Comparison of ENCODE assay signal across 25 cellular contexts in the genomic region with DNA sequence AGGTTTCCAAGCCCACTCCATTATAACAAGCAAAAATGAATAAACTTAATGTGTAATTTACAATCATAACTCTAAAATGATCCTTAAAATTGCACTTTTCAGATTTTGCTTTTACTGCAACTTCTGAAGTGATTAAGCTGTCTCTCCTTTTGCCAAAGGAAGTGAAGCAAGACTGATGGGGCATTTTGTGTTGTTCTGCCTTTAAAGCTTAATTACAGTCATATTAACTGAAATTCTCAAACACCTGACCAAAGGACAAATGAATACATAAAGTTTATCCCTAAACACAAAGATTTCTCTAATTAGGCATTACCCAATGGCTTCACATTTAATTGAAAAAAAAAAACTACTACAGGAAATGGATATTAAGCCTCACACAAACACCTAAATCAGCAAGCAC.
A peak's percentile ranks its signal among the peaks of the same experiment; 100 is the strongest.
DNase-seq lines count a peak whose midpoint lies in the region; ATAC-seq and TF ChIP-seq lines count a peak whose summit lies in the region.
"Had no signal": no experiment of that assay in that cellular context is flagged by ENCODE, and none has a peak within 500 bp of the region (broad histone marks: within the 10 kb centered on the region; RNA-seq: fewer than 3 reads in every experiment).

No MANE protein-coding gene starts in this region.

- no peak overlapping the region for H3K4me3 ChIP-seq in BLaER1 treated with 17β-estradiol and CSF1 and Interleukin-3, amounts not matched to agents 10 nM and 100 nM
- H3K4me3 ChIP-seq: esophagus muscularis mucosa, HAP-1, SJSA1, upper lobe of left lung had no signal

- H3K9ac ChIP-seq in BLaER1 treated with 17β-estradiol and CSF1 and Interleukin-3, amounts not matched to agents 10 nM and 100 nM, result no peak overlapping the region

- no peaks in the 10 kb centered on the region for H3K36me3 ChIP-seq in BLaER1 treated with 17β-estradiol and CSF1 and Interleukin-3, amounts not matched to agents 10 nM and 100 nM
- H3K36me3 ChIP-seq: esophagus muscularis mucosa, HAP-1, SJSA1, upper lobe of left lung had no signal

- H3K9me3 ChIP-seq in BLaER1 treated with 17β-estradiol and CSF1 and Interleukin-3, amounts not matched to agents 10 nM and 100 nM (replicated peaks in 1 of 11), result no peaks in the 10 kb centered on the region
- H3K9me3 ChIP-seq: esophagus muscularis mucosa, HAP-1, SJSA1, upper lobe of left lung had no signal

- peaks cover 78 to 97% (median 94%) of the 10 kb centered on the region in 11 experiments for H3K27me3 ChIP-seq in BLaER1 treated with 17β-estradiol and CSF1 and Interleukin-3, amounts not matched to agents 10 nM and 100 nM
- H3K27me3 ChIP-seq: esophagus muscularis mucosa, SJSA1, upper lobe of left lung had no signal

- no peaks in the 10 kb centered on the region for H3K9me3 Mint-ChIP-seq in HFFc6
- H3K9me3 Mint-ChIP-seq in WTC11, result no peaks in the 10 kb centered on the region
- H3K9me3 Mint-ChIP-seq in natural killer cell treated with Interleukin-12 subunit alpha and Interleukin-12 subunit beta and Interleukin-15 and Interleukin-18, amount 100 ng/mL, for 72 hours, result no peaks in the 10 kb centered on the region
- H3K9me3 Mint-ChIP-seq in effector memory CD8-positive, alpha-beta T cell, result no peaks in the 10 kb centered on the region
- H3K9me3 Mint-ChIP-seq: activated B cell treated with CpG ODN at 0.5 μM for 24 hours; activated CD4-positive, alpha-beta memory T cell treated with anti-CD3 and anti-CD28 coated beads, Interleukin-2, amount 10 ng/mL, durations not matched to agents 7 days and 5 days; activated naive CD4-positive, alpha-beta T cell treated with anti-CD3 and anti-CD28 coated beads, Interleukin-2, amount 50 U/mL, for 24 hours; activated T-cell treated with anti-CD3 and anti-CD28 coated beads, Interleukin-2, amount 50 U/mL, for 24 hours; naive thymus-derived CD8-positive, alpha-beta T cell; T-helper 2 cell treated with Interferon-gamma antibody and Interleukin-4, amounts not matched to agents 5 μg/mL and 100 μg/mL, for 36 hours had no signal

- H3K4me3 Mint-ChIP-seq in HFFc6 (no peak overlapping the region), WTC11 (no peak overlapping the region; the same call in 1 of the 2 replicates)
- H3K4me3 Mint-ChIP-seq in natural killer cell treated with Interleukin-12 subunit alpha and Interleukin-12 subunit beta and Interleukin-15 and Interleukin-18, amount 100 ng/mL, for 72 hours, result peak overlapping the region; percentile 44
- H3K4me3 Mint-ChIP-seq in effector memory CD8-positive, alpha-beta T cell, result no peak overlapping the region
- H3K4me3 Mint-ChIP-seq: activated B cell treated with CpG ODN at 0.5 μM for 24 hours; activated CD4-positive, alpha-beta memory T cell treated with anti-CD3 and anti-CD28 coated beads, Interleukin-2, amount 10 ng/mL, durations not matched to agents 7 days and 5 days; activated naive CD4-positive, alpha-beta T cell treated with anti-CD3 and anti-CD28 coated beads, Interleukin-2, amount 50 U/mL, for 24 hours; activated T-cell treated with anti-CD3 and anti-CD28 coated beads, Interleukin-2, amount 50 U/mL, for 24 hours had no signal

- H3K4me1 ChIP-seq in BLaER1 treated with 17β-estradiol and CSF1 and Interleukin-3, amounts not matched to agents 10 nM and 100 nM, result peaks cover 19 to 40% (median 31%) of the 10 kb centered on the region in 10 experiments

- H3K27me3 Mint-ChIP-seq in HFFc6 (ENCODE audit: insufficient read depth) (no peaks in the 10 kb centered on the region), WTC11 (ENCODE audit: low read depth) (no peaks in the 10 kb centered on the region)
- peaks cover 0 to 2% of the 10 kb centered on the region in 2 donors for H3K27me3 Mint-ChIP-seq in natural killer cell treated with Interleukin-12 subunit alpha and Interleukin-12 subunit beta and Interleukin-15 and Interleukin-18, amount 100 ng/mL, for 72 hours
- H3K27me3 Mint-ChIP-seq in effector memory CD8-positive, alpha-beta T cell, result no peaks in the 10 kb centered on the region
- H3K27me3 Mint-ChIP-seq: activated B cell treated with CpG ODN at 0.5 μM for 24 hours; activated CD4-positive, alpha-beta memory T cell treated with anti-CD3 and anti-CD28 coated beads, Interleukin-2, amount 10 ng/mL, durations not matched to agents 7 days and 5 days; activated naive CD4-positive, alpha-beta T cell treated with anti-CD3 and anti-CD28 coated beads, Interleukin-2, amount 50 U/mL, for 24 hours; naive thymus-derived CD8-positive, alpha-beta T cell had no signal

- POLR2A ChIA-PET in WTC11 (lab: Charles Lee), result no interaction called here

- peak overlapping the region; percentile 36 to 62 (median 54); a peak in 18 of 22 replicates for H3K4me2 ChIP-seq in BLaER1 treated with 17β-estradiol and CSF1 and Interleukin-3, amounts not matched to agents 10 nM and 100 nM

- H3K27ac ChIP-seq in BLaER1 treated with 17β-estradiol and CSF1 and Interleukin-3, amounts not matched to agents 10 nM and 100 nM, result peak overlapping the region in 4 of 11 experiments; percentile 3 to 46 (median 19); a peak in 5 of 22 replicates
- H3K27ac ChIP-seq: esophagus muscularis mucosa, upper lobe of left lung had no signal

- DNase-seq in HFFc6 (no peak), WTC11 (ENCODE audit: low spot score) (no peak), NAMALWA (ENCODE audit: low spot score) (no peak)
- no peak for DNase-seq in natural killer cell treated with Interleukin-12 subunit alpha and Interleukin-12 subunit beta and Interleukin-15 and Interleukin-18, amount 100 ng/mL, for 72 hours (ENCODE audit: low spot score)
- DNase-seq in effector memory CD8-positive, alpha-beta T cell, result no peak
- DNase-seq: activated B cell treated with CpG ODN at 0.5 μM for 24 hours; activated CD4-positive, alpha-beta memory T cell treated with anti-CD3 and anti-CD28 coated beads, Interleukin-2, amount 10 ng/mL, durations not matched to agents 7 days and 5 days; activated T-cell treated with anti-CD3 and anti-CD28 coated beads, Interleukin-2, amount 50 U/mL, for 24 hours; DMS79 treated with DMSO at 0.1 percent for 48 hours; effector CD4-positive, alpha-beta T cell; left cardiac atrium; naive thymus-derived CD8-positive, alpha-beta T cell; NCI-H1694 treated with DMSO at 0.1 percent for 48 hours; NCI-H2227 treated with DMSO at 0.1 percent for 48 hours; NCI-H774; PC-3; upper lobe of left lung had no signal

- ATAC-seq in WTC11, result no peak
- no peak for ATAC-seq in natural killer cell treated with Interleukin-12 subunit alpha and Interleukin-12 subunit beta and Interleukin-15 and Interleukin-18, amount 100 ng/mL, for 72 hours
- ATAC-seq in effector memory CD8-positive, alpha-beta T cell (replicated peaks), result no peak
- no peak for ATAC-seq in HG02678 (IDR thresholded peaks at IDR 0.05; ENCODE audit: unreplicated experiment)
- ATAC-seq in GM21390 (IDR thresholded peaks at IDR 0.05; ENCODE audit: unreplicated experiment), result no peak
- ATAC-seq: naive thymus-derived CD8-positive, alpha-beta T cell had no signal

- H3K27ac Mint-ChIP-seq in HFFc6, result peak overlapping the region; percentile 38
- peak overlapping the region; percentile 85 for H3K27ac Mint-ChIP-seq in WTC11
- peak overlapping the region in 1 of 2 donors; percentile 78 for H3K27ac Mint-ChIP-seq in natural killer cell treated with Interleukin-12 subunit alpha and Interleukin-12 subunit beta and Interleukin-15 and Interleukin-18, amount 100 ng/mL, for 72 hours
- no peak overlapping the region for H3K27ac Mint-ChIP-seq in effector memory CD8-positive, alpha-beta T cell
- H3K27ac Mint-ChIP-seq: activated CD4-positive, alpha-beta memory T cell treated with anti-CD3 and anti-CD28 coated beads, Interleukin-2, amount 10 ng/mL, durations not matched to agents 7 days and 5 days; activated naive CD4-positive, alpha-beta T cell treated with anti-CD3 and anti-CD28 coated beads, Interleukin-2, amount 50 U/mL, for 24 hours; T-helper 2 cell treated with Interferon-gamma antibody and Interleukin-4, amounts not matched to agents 5 μg/mL and 100 μg/mL, for 36 hours had no signal

- TF ChIP-seq CTCF in HFFc6 (IDR thresholded peaks at IDR 0.05), result no peak
- no peak for TF ChIP-seq CTCF in WTC11 (IDR thresholded peaks at IDR 0.05)

- peaks cover 63% of the 10 kb centered on the region for H3K4me1 Mint-ChIP-seq in HFFc6 (ENCODE audit: low read depth)
- H3K4me1 Mint-ChIP-seq in WTC11, result peaks cover 81% of the 10 kb centered on the region
- peaks cover 10 to 20% of the 10 kb centered on the region in 2 donors for H3K4me1 Mint-ChIP-seq in natural killer cell treated with Interleukin-12 subunit alpha and Interleukin-12 subunit beta and Interleukin-15 and Interleukin-18, amount 100 ng/mL, for 72 hours (ENCODE audit: low read depth in 2 of 2)
- H3K4me1 Mint-ChIP-seq in effector memory CD8-positive, alpha-beta T cell (ENCODE audit: low read depth in 2 of 2), result peaks cover 6 to 17% of the 10 kb centered on the region in 2 donors

- H4K20me1 ChIP-seq in BLaER1 treated with 17β-estradiol and CSF1 and Interleukin-3, amounts not matched to agents 10 nM and 100 nM, result peaks cover 0 to 71% (median 50%) of the 10 kb centered on the region in 11 experiments; a peak in 16 of 22 replicates

- no peaks in the 10 kb centered on the region for H3K36me3 Mint-ChIP-seq in HFFc6 (ENCODE audit: low read depth)
- H3K36me3 Mint-ChIP-seq in WTC11, result no peaks in the 10 kb centered on the region
- no peaks in the 10 kb centered on the region for H3K36me3 Mint-ChIP-seq in natural killer cell treated with Interleukin-12 subunit alpha and Interleukin-12 subunit beta and Interleukin-15 and Interleukin-18, amount 100 ng/mL, for 72 hours
- H3K36me3 Mint-ChIP-seq in effector memory CD8-positive, alpha-beta T cell (ENCODE audit: insufficient read depth), result no peaks in the 10 kb centered on the region

- CTCF ChIA-PET in WTC11 (lab: Charles Lee), result interaction anchor here (1.1 kb wide), 1 partner anchor 20 kb away, joined by 3 read pairs; no protein-coding TSS in a partner anchor

TF ChIP-seq in WTC11, 78 proteins besides CTCF, POLR2A, EP300 and RAD21 (continues in another document):
- TF ChIP-seq, protein P1, sequence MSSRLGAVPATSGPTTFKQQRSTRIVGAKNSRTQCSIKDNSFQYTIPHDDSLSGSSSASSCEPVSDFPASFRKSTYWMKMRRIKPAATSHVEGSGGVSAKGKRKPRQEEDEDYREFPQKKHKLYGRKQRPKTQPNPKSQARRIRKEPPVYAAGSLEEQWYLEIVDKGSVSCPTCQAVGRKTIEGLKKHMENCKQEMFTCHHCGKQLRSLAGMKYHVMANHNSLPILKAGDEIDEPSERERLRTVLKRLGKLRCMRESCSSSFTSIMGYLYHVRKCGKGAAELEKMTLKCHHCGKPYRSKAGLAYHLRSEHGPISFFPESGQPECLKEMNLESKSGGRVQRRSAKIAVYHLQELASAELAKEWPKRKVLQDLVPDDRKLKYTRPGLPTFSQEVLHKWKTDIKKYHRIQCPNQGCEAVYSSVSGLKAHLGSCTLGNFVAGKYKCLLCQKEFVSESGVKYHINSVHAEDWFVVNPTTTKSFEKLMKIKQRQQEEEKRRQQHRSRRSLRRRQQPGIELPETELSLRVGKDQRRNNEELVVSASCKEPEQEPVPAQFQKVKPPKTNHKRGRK (CRISPR knock-in tag; IDR thresholded peaks at IDR 0.05; ENCODE audit: borderline replicate concordance), result no peak
- TF ChIP-seq NFE2L1 (CRISPR knock-in tag; IDR thresholded peaks at IDR 0.05), result no peak

Comparison
In these comparisons a context has a peak if more than half of its experiments do, and no peak if none do; other contexts are left out.
1. H3K27ac Mint-ChIP-seq: peak in HFFc6 (single experiment) and WTC11 (single experiment); none in effector memory CD8-positive, alpha-beta T cell (0 of 2).